17 cellular contexts compared by ENCODE assay signal in genomic region chr12:87809916-87810315, GRCh38.
"Had no signal": no experiment of that assay in that cellular context is flagged by ENCODE, and none has a peak within 500 bp of the region (broad histone marks: within the 10 kb centered on the region; RNA-seq: fewer than 3 reads in every experiment).

No MANE protein-coding gene starts in this region.

- H3K36me3 ChIP-seq: prostate gland, right atrium auricular region, suprapubic skin had no signal

- H3K27ac ChIP-seq: foreskin keratinocyte, prostate gland, right atrium auricular region, skin epidermis, suprapubic skin had no signal

- H3K27me3 ChIP-seq: foreskin keratinocyte, right atrium auricular region, suprapubic skin had no signal

- DNase-seq: activated CD4-positive, alpha-beta memory T cell treated with anti-CD3 and anti-CD28 coated beads for 36 hours; activated CD4-positive, alpha-beta T cell treated with anti-CD3 and anti-CD28 coated beads for 36 hours; amygdala; central memory CD4-positive, alpha-beta T cell; foreskin keratinocyte; glutamatergic neuron; hypothalamus; kidney; occipital lobe; stimulated activated CD4-positive, alpha-beta T cell treated with anti-CD3 and anti-CD28 coated beads, Interleukin-2, amount 100 ng/mL, for 48 hours; T-cell; trophoblast cell had no signal

- H3K4me1 ChIP-seq: prostate gland, right atrium auricular region had no signal

- H3K4me3 ChIP-seq: coronary artery, prostate gland, right atrium auricular region, skin epidermis, suprapubic skin had no signal

- H3K9me3 ChIP-seq: prostate gland, right atrium auricular region, suprapubic skin had no signal
